In genomic region chr11:65338680-65339079, GRCh38 we compare ENCODE assay signal across 29 cellular contexts. TPM values are rescaled to one million over a fixed set of nuclear protein-coding genes. Genes with fewer than 3 reads are reported as not detected.
A peak's percentile ranks its signal among the peaks of the same experiment; 100 is the strongest.
DNase-seq lines count a peak whose midpoint lies in the region; ATAC-seq, FAIRE-seq and TF ChIP-seq lines count a peak whose summit lies in the region.
"Had no signal": no experiment of that assay in that cellular context is flagged by ENCODE, and none has a peak within 500 bp of the region (broad histone marks: within the 10 kb centered on the region; RNA-seq: fewer than 3 reads in every experiment).

No MANE protein-coding gene starts in this region.

- H3K27me3 ChIP-seq in thyroid gland (no peaks in the 10 kb centered on the region), WERI-Rb-1 (ENCODE audit: insufficient read depth, low read depth, severe bottlenecking) (no peaks in the 10 kb centered on the region), mesenchymal stem cell (ENCODE audit: control insufficient read depth in 1 of 2, insufficient read depth in 1 of 2, low read length in 2 of 2) (no peaks in the 10 kb centered on the region)
- H3K27me3 ChIP-seq: ascending aorta, Peyer's patch, SJCRH30, testis had no signal

- ATAC-seq in stimulated activated effector memory CD8-positive, alpha-beta T cell treated with anti-CD3 and anti-CD28 coated beads, Interleukin-12 subunit alpha, Interleukin-12 subunit beta, amount 100 ng/mL, for 72 hours, result no peak
- ATAC-seq: activated CD4-positive, CD25-positive, alpha-beta regulatory T cell treated with anti-CD3 and anti-CD28 coated beads, Interleukin-2, amount 50 U/mL, for 24 hours; effector memory CD8-positive, alpha-beta T cell; stimulated activated naive CD8-positive, alpha-beta T cell treated with anti-CD3 and anti-CD28 coated beads, Interleukin-15, Interleukin-2, amounts not matched to agents 100 U/mL and 50 U/mL, for 24 hours had no signal

- DNase-seq in activated naive CD4-positive, alpha-beta T cell treated with anti-CD3 and anti-CD28 coated beads, Interleukin-2, amount 50 U/mL, for 16 hours, result no peak
- DNase-seq in RWPE1 (ENCODE audit: low spot score) (no peak), kidney (peak; percentile 2), thyroid gland (no peak), WERI-Rb-1 (no peak), mesenchymal stem cell (no peak)
- DNase-seq in stimulated activated effector memory CD8-positive, alpha-beta T cell treated with anti-CD3 and anti-CD28 coated beads, Interleukin-12 subunit alpha, Interleukin-12 subunit beta, amount 100 ng/mL, for 72 hours (ENCODE audit: low spot score in 2 of 2), result no peak
- DNase-seq: activated naive CD4-positive, alpha-beta T cell treated with anti-CD3 and anti-CD28 coated beads for 36 hours; Caco-2; caudate nucleus; cortex of kidney; effector memory CD8-positive, alpha-beta T cell; head of caudate nucleus; NCI-H1092 treated with DMSO at 0.1 percent for 48 hours; NCI-H1930; NCI-H526 treated with DMSO at 0.1 percent for 48 hours; nucleus accumbens; Peyer's patch; SJCRH30; stimulated activated naive CD8-positive, alpha-beta T cell treated with anti-CD3 and anti-CD28 coated beads, Interleukin-15, Interleukin-2, amounts not matched to agents 100 U/mL and 50 U/mL, for 24 hours; testis had no signal

- POLR2A ChIA-PET in RWPE1 (lab: Yijun Ruan, JAX; ENCODE audit: low non-redundant PET), result no interaction called here

- no peak overlapping the region for H3K4ac ChIP-seq in mesenchymal stem cell (ENCODE audit: low read depth in 1 of 2, low read length in 2 of 2)

- H2BK5ac ChIP-seq in mesenchymal stem cell (ENCODE audit: low read depth, low read length, poor library complexity, severe bottlenecking), result no peak overlapping the region

- no peak overlapping the region for H3K14ac ChIP-seq in mesenchymal stem cell (ENCODE audit: low read length in 2 of 2)

- intact Hi-C loops in kidney (cut with DNase I), result no loop called here
- intact Hi-C loops in thyroid gland (cut with DNase I), result no loop called here

- no peak overlapping the region for H3K4me2 ChIP-seq in mesenchymal stem cell (ENCODE audit: low read length, poor library complexity, severe bottlenecking)

- H2BK120ac ChIP-seq in mesenchymal stem cell (ENCODE audit: low read depth, low read length), result no peak overlapping the region

- H3K4me3 Mint-ChIP-seq in activated naive CD4-positive, alpha-beta T cell treated with anti-CD3 and anti-CD28 coated beads, Interleukin-2, amount 50 U/mL, for 24 hours, result peak overlapping the region; percentile 40
- H3K4me3 Mint-ChIP-seq in stimulated activated effector memory CD8-positive, alpha-beta T cell treated with anti-CD3 and anti-CD28 coated beads, Interleukin-12 subunit alpha, Interleukin-12 subunit beta, amount 100 ng/mL, for 72 hours, result no peak overlapping the region
- H3K4me3 Mint-ChIP-seq: activated naive CD4-positive, alpha-beta T cell treated with anti-CD3 and anti-CD28 coated beads for 36 hours; B cell; effector memory CD8-positive, alpha-beta T cell had no signal

- no peak overlapping the region for H4K91ac ChIP-seq in mesenchymal stem cell (ENCODE audit: low read length)

- H3K36me3 Mint-ChIP-seq in activated naive CD4-positive, alpha-beta T cell treated with anti-CD3 and anti-CD28 coated beads, Interleukin-2, amount 50 U/mL, for 24 hours, result peaks cover 12% of the 10 kb centered on the region
- H3K36me3 Mint-ChIP-seq in stimulated activated effector memory CD8-positive, alpha-beta T cell treated with anti-CD3 and anti-CD28 coated beads, Interleukin-12 subunit alpha, Interleukin-12 subunit beta, amount 100 ng/mL, for 72 hours, result peaks cover 92% of the 10 kb centered on the region

- H3K23ac ChIP-seq in mesenchymal stem cell (ENCODE audit: low read length in 2 of 2), result no peak overlapping the region

- no peak overlapping the region for H3K4me3 ChIP-seq in kidney (ENCODE audit: low read length in 2 of 2)
- no peak overlapping the region for H3K4me3 ChIP-seq in thyroid gland (replicated peaks in 1 of 3)
- H3K4me3 ChIP-seq in WERI-Rb-1 (ENCODE audit: low read depth, low read length), result no peak overlapping the region
- H3K4me3 ChIP-seq in mesenchymal stem cell (ENCODE audit: insufficient read depth in 1 of 2, low read depth in 1 of 2, low read length in 2 of 2), result no peak overlapping the region
- H3K4me3 ChIP-seq: ascending aorta, Peyer's patch, SJCRH30, testis had no signal

- H3K27me3 Mint-ChIP-seq in activated naive CD4-positive, alpha-beta T cell treated with anti-CD3 and anti-CD28 coated beads, Interleukin-2, amount 50 U/mL, for 24 hours, result no peaks in the 10 kb centered on the region
- H3K27me3 Mint-ChIP-seq: B cell; effector memory CD8-positive, alpha-beta T cell had no signal

- no peak for TF ChIP-seq POLR2A in thyroid gland (IDR thresholded peaks at IDR 0.05)

- no peak overlapping the region for H3K9ac ChIP-seq in kidney (ENCODE audit: low read length in 2 of 2)
- no peak overlapping the region for H3K9ac ChIP-seq in mesenchymal stem cell (ENCODE audit: low read length)

- CTCF ChIA-PET in RWPE1 (lab: Yijun Ruan, JAX), result interaction anchor here (0.6 to 1.2 kb wide), 2 partner anchors 9 kb away, joined by 3 read pairs; no protein-coding TSS in a partner anchor

- H3K27ac Mint-ChIP-seq in activated naive CD4-positive, alpha-beta T cell treated with anti-CD3 and anti-CD28 coated beads, Interleukin-2, amount 50 U/mL, for 24 hours, result peak overlapping the region; percentile 90
- peak overlapping the region; percentile 61 for H3K27ac Mint-ChIP-seq in stimulated activated effector memory CD8-positive, alpha-beta T cell treated with anti-CD3 and anti-CD28 coated beads, Interleukin-12 subunit alpha, Interleukin-12 subunit beta, amount 100 ng/mL, for 72 hours
- H3K27ac Mint-ChIP-seq: B cell had no signal

- 85 to 87% methylated on average over 7 of the region's 7 CpGs for WGBS in thyroid gland, 2 donors
- WGBS in mesenchymal stem cell, result 98% methylated on average over 7 of the region's 7 CpGs

- H2AFZ ChIP-seq in mesenchymal stem cell (ENCODE audit: low read depth, low read length), result no peak overlapping the region

- H3K18ac ChIP-seq in mesenchymal stem cell (ENCODE audit: low read depth in 1 of 2, low read length in 2 of 2), result no peak overlapping the region

- H4K8ac ChIP-seq in mesenchymal stem cell (ENCODE audit: low read length), result no peak overlapping the region

- H2AK5ac ChIP-seq in mesenchymal stem cell (ENCODE audit: low read length, severe bottlenecking), result no peak overlapping the region

- peaks cover 29 to 32% of the 10 kb centered on the region in 2 donors for H3K36me3 ChIP-seq in kidney (ENCODE audit: control insufficient read depth in 1 of 2, insufficient read depth in 2 of 2, low read length in 2 of 2)
- peaks cover 32 to 35% of the 10 kb centered on the region in 2 donors for H3K36me3 ChIP-seq in thyroid gland
- peaks cover 64% of the 10 kb centered on the region for H3K36me3 ChIP-seq in WERI-Rb-1
- peaks cover 36 to 53% of the 10 kb centered on the region in 2 experiments for H3K36me3 ChIP-seq in mesenchymal stem cell (ENCODE audit: control insufficient read depth in 1 of 2, insufficient read depth in 2 of 2, low read depth in 1 of 2, low read length in 2 of 2)

- peaks cover 10% of the 10 kb centered on the region for H3K79me1 ChIP-seq in mesenchymal stem cell (replicated peaks; ENCODE audit: low read length, poor library complexity, severe bottlenecking)

- H3K9me3 Mint-ChIP-seq in activated naive CD4-positive, alpha-beta T cell treated with anti-CD3 and anti-CD28 coated beads, Interleukin-2, amount 50 U/mL, for 24 hours, result no peaks in the 10 kb centered on the region
- H3K9me3 Mint-ChIP-seq in stimulated activated effector memory CD8-positive, alpha-beta T cell treated with anti-CD3 and anti-CD28 coated beads, Interleukin-12 subunit alpha, Interleukin-12 subunit beta, amount 100 ng/mL, for 72 hours, result no peaks in the 10 kb centered on the region
- H3K9me3 Mint-ChIP-seq: activated naive CD4-positive, alpha-beta T cell treated with anti-CD3 and anti-CD28 coated beads for 36 hours; effector memory CD8-positive, alpha-beta T cell had no signal

- peak overlapping the region; percentile 24; the same call in 1 of the 2 replicates for H3K27ac ChIP-seq in RWPE1
- H3K27ac ChIP-seq in kidney (ENCODE audit: low read depth in 2 of 2, low read length in 2 of 2), result no peak overlapping the region
- H3K27ac ChIP-seq in thyroid gland, result no peak overlapping the region
- no peak overlapping the region for H3K27ac ChIP-seq in WERI-Rb-1
- no peak overlapping the region for H3K27ac ChIP-seq in mesenchymal stem cell (ENCODE audit: low read length, poor library complexity, severe bottlenecking)
- H3K27ac ChIP-seq: ascending aorta, Peyer's patch, SJCRH30, testis had no signal

- peaks cover 41% of the 10 kb centered on the region for H3K4me1 Mint-ChIP-seq in activated naive CD4-positive, alpha-beta T cell treated with anti-CD3 and anti-CD28 coated beads, Interleukin-2, amount 50 U/mL, for 24 hours
- peaks cover 34% of the 10 kb centered on the region for H3K4me1 Mint-ChIP-seq in stimulated activated effector memory CD8-positive, alpha-beta T cell treated with anti-CD3 and anti-CD28 coated beads, Interleukin-12 subunit alpha, Interleukin-12 subunit beta, amount 100 ng/mL, for 72 hours

- H3K4me1 ChIP-seq in kidney (ENCODE audit: control insufficient read depth in 1 of 2, insufficient read depth in 1 of 2, low read depth in 1 of 2, low read length in 2 of 2), result peaks cover 8 to 16% of the 10 kb centered on the region in 2 donors
- peaks cover 11 to 14% of the 10 kb centered on the region in 2 donors for H3K4me1 ChIP-seq in thyroid gland
- H3K4me1 ChIP-seq in mesenchymal stem cell (ENCODE audit: control insufficient read depth, insufficient read depth, low read depth, low read length), result no peaks in the 10 kb centered on the region
- H3K4me1 ChIP-seq: Caco-2, SJCRH30 had no signal

- FAIRE-seq in kidney (lab: Jason Lieb, UNC), result no peak
- FAIRE-seq: G401.6, H54 had no signal

- H2BK12ac ChIP-seq in mesenchymal stem cell (ENCODE audit: low read length in 2 of 2), result no peak overlapping the region

- TF ChIP-seq CTCF in RWPE1 (conservative IDR thresholded peaks at IDR 0.05; ENCODE audit: low read depth), result no peak
- no peak for TF ChIP-seq CTCF in kidney (IDR thresholded peaks at IDR 0.05; ENCODE audit: borderline replicate concordance, extremely low read depth, insufficient read depth)
- no peak for TF ChIP-seq CTCF in thyroid gland (IDR thresholded peaks at IDR 0.05)
- no peak for TF ChIP-seq CTCF in WERI-Rb-1 (IDR thresholded peaks at IDR 0.05; ENCODE audit: low read depth, low read length)

- H3K9me3 ChIP-seq in kidney (ENCODE audit: control insufficient read depth in 1 of 2, low read length in 2 of 2), result no peaks in the 10 kb centered on the region
- no peaks in the 10 kb centered on the region for H3K9me3 ChIP-seq in thyroid gland
- no peaks in the 10 kb centered on the region for H3K9me3 ChIP-seq in WERI-Rb-1 (ENCODE audit: severe bottlenecking)
- H3K9me3 ChIP-seq in mesenchymal stem cell (ENCODE audit: control insufficient read depth, low read length), result no peaks in the 10 kb centered on the region
- H3K9me3 ChIP-seq: ascending aorta, Caco-2, Peyer's patch, SJCRH30, testis had no signal

- no peak overlapping the region for H2BK15ac ChIP-seq in mesenchymal stem cell (ENCODE audit: low read depth, poor library complexity, severe bottlenecking)

RNA-seq across cellular contexts. Expression of gene DPF2, which starts 5.0 kb away (rescaled TPM):
- total RNA-seq in kidney (58.5 TPM), thyroid gland (10 to 100 TPM; 45.0 to 52.7 (median 48.0) TPM)
- 25.9 TPM for polyA plus RNA-seq in kidney (ENCODE audit: insufficient read depth, low read depth, low replicate concordance)
- polyA plus RNA-seq in mesenchymal stem cell (2013, experiment 1 of 2), result 52.4 TPM
- 46.0 TPM for polyA plus RNA-seq in mesenchymal stem cell (2013, experiment 2 of 2)

RNA-seq across cellular contexts. Expression of gene TIGD3, which starts 15.9 kb away (rescaled TPM):
- total RNA-seq in kidney, result 0.19 TPM
- 0.95 TPM for polyA plus RNA-seq in kidney (ENCODE audit: insufficient read depth, low read depth, low replicate concordance)
- under 1 TPM in 1 of 4 donors, not detected in 3; 0.34 TPM for total RNA-seq in thyroid gland
- 0.06 TPM for polyA plus RNA-seq in mesenchymal stem cell (2013, experiment 1 of 2)
- 0.05 TPM for polyA plus RNA-seq in mesenchymal stem cell (2013, experiment 2 of 2)
- total RNA-seq: ascending aorta, fibroblast of villous mesenchyme, skeletal muscle tissue had no signal

RNA-seq across cellular contexts. Expression of gene CDC42EP2, which starts 24.0 kb away (rescaled TPM):
- total RNA-seq in kidney (13.7 TPM), thyroid gland (10 to 100 TPM; 20.6 to 35.7 (median 25.2) TPM)
- 19.4 TPM for polyA plus RNA-seq in kidney (ENCODE audit: insufficient read depth, low read depth, low replicate concordance)
- polyA plus RNA-seq in mesenchymal stem cell (2013, experiment 1 of 2), result 22.3 TPM
- polyA plus RNA-seq in mesenchymal stem cell (2013, experiment 2 of 2), result 21.3 TPM

RNA-seq across cellular contexts. Expression of gene SLC25A45, which starts 43.8 kb away (rescaled TPM):
- 14.7 TPM for total RNA-seq in kidney
- 4.1 TPM for polyA plus RNA-seq in kidney (ENCODE audit: insufficient read depth, low read depth, low replicate concordance)
- total RNA-seq in thyroid gland, result 10 to 100 TPM; 13.0 to 28.0 (median 20.9) TPM
- polyA plus RNA-seq in mesenchymal stem cell (2013, experiment 1 of 2), result 2.2 TPM
- polyA plus RNA-seq in mesenchymal stem cell (2013, experiment 2 of 2), result 1.9 TPM

RNA-seq across cellular contexts. Expression of gene FRMD8, which starts 47.8 kb away (rescaled TPM):
- total RNA-seq in kidney (41.3 TPM), thyroid gland (10 to 100 TPM; 22.5 to 44.9 (median 31.0) TPM)
- 9.4 TPM for polyA plus RNA-seq in kidney (ENCODE audit: insufficient read depth, low read depth, low replicate concordance)
- polyA plus RNA-seq in mesenchymal stem cell (2013, experiment 1 of 2), result 24.6 TPM
- polyA plus RNA-seq in mesenchymal stem cell (2013, experiment 2 of 2), result 25.1 TPM
